9 cellular contexts compared by ENCODE assay signal in genomic region chr2:157838442-157839161, GRCh38. TPM values are rescaled to one million over a fixed set of nuclear protein-coding genes. Genes with fewer than 3 reads are reported as not detected.
DNase-seq lines count a peak whose midpoint lies in the region; ATAC-seq and TF ChIP-seq lines count a peak whose summit lies in the region.
"Had no signal": no experiment of that assay in that cellular context is flagged by ENCODE, and none has a peak within 500 bp of the region (broad histone marks: within the 10 kb centered on the region; RNA-seq: fewer than 3 reads in every experiment).

No MANE protein-coding gene starts in this region.

- peak overlapping the region; percentile 51 to 56 for H3K4me3 Mint-ChIP-seq in stimulated activated naive B cell treated with anti-CD40 and anti-IgM and Interleukin-4, amounts not matched to agents 10 μg/mL and 1 μg/mL and 100 μg/mL, for 72 hours
- H3K4me3 Mint-ChIP-seq: central memory CD8-positive, alpha-beta T cell had no signal

- peaks cover 10% of the 10 kb centered on the region for H3K4me1 ChIP-seq in HAP-1

- H3K9me3 ChIP-seq in HAP-1 = no peaks in the 10 kb centered on the region

- H3K36me3 Mint-ChIP-seq in stimulated activated naive B cell treated with anti-CD40 and anti-IgM and Interleukin-4, amounts not matched to agents 10 μg/mL and 1 μg/mL and 100 μg/mL, for 72 hours = peaks cover 21 to 30% of the 10 kb centered on the region in 2 donors

- H3K4me1 Mint-ChIP-seq in stimulated activated naive B cell treated with anti-CD40 and anti-IgM and Interleukin-4, amounts not matched to agents 10 μg/mL and 1 μg/mL and 100 μg/mL, for 72 hours = peaks cover 15 to 42% of the 10 kb centered on the region in 2 donors

- no peak overlapping the region for H3K4me3 ChIP-seq in HAP-1

- H3K27ac Mint-ChIP-seq in stimulated activated naive B cell treated with anti-CD40 and anti-IgM and Interleukin-4, amounts not matched to agents 10 μg/mL and 1 μg/mL and 100 μg/mL, for 72 hours = peak overlapping the region; percentile 85

- no peaks in the 10 kb centered on the region for H3K27me3 Mint-ChIP-seq in stimulated activated naive B cell treated with anti-CD40 and anti-IgM and Interleukin-4, amounts not matched to agents 10 μg/mL and 1 μg/mL and 100 μg/mL, for 72 hours
- H3K27me3 Mint-ChIP-seq: central memory CD8-positive, alpha-beta T cell had no signal

- peak; percentile 61 for DNase-seq in AG08396 (ENCODE audit: low spot score)
- DNase-seq in HPDE6-E6E7 (ENCODE audit: extremely low spot score) = peak; percentile 73
- DNase-seq in brain pericyte (ENCODE audit: low read depth, low spot score) = peak; percentile 69
- DNase-seq in kidney glomerular epithelial cell (lab: John Stamatoyannopoulos, UW) = peak; percentile 46
- peak; percentile 11 for DNase-seq in stimulated activated naive B cell treated with anti-CD40 and anti-IgM and Interleukin-4, amounts not matched to agents 10 μg/mL and 1 μg/mL and 100 μg/mL, for 72 hours
- no peak for DNase-seq in HAP-1 (ENCODE audit: low spot score in 2 of 2)

- in situ Hi-C loops in HAP-1 (cut with MboI; ENCODE audit: low sequenced_read_pairs) = no loop called here

- no peaks in the 10 kb centered on the region for H3K27me3 ChIP-seq in HAP-1 (ENCODE audit: low read depth)

- no peaks in the 10 kb centered on the region for H3K36me3 ChIP-seq in HAP-1 (replicated peaks)

- H3K9me3 Mint-ChIP-seq in stimulated activated naive B cell treated with anti-CD40 and anti-IgM and Interleukin-4, amounts not matched to agents 10 μg/mL and 1 μg/mL and 100 μg/mL, for 72 hours = no peaks in the 10 kb centered on the region
- H3K9me3 Mint-ChIP-seq: central memory CD8-positive, alpha-beta T cell had no signal

- peak; percentile 88 to 89 for ATAC-seq in stimulated activated naive B cell treated with anti-CD40 and anti-IgM and Interleukin-4, amounts not matched to agents 10 μg/mL and 1 μg/mL and 100 μg/mL, for 72 hours (replicated peaks)
- no peak for ATAC-seq in GM18498 (IDR thresholded peaks at IDR 0.05; ENCODE audit: unreplicated experiment)

TF ChIP-seq in PFSK-1, 5 proteins besides CTCF, POLR2A, EP300 and RAD21:
- TF ChIP-seq FOXP2 (optimal IDR thresholded peaks at IDR 0.05; ENCODE audit: borderline replicate concordance, extremely low read depth, extremely low read length, insufficient read depth) (peak; percentile 71), POLR2AphosphoS5 (IDR thresholded peaks at IDR 0.05; ENCODE audit: low read depth, low read length) (0 out of 2 replicates have a peak, but pooled peaks have one; percentile 29)
- TF ChIP-seq, protein P1, sequence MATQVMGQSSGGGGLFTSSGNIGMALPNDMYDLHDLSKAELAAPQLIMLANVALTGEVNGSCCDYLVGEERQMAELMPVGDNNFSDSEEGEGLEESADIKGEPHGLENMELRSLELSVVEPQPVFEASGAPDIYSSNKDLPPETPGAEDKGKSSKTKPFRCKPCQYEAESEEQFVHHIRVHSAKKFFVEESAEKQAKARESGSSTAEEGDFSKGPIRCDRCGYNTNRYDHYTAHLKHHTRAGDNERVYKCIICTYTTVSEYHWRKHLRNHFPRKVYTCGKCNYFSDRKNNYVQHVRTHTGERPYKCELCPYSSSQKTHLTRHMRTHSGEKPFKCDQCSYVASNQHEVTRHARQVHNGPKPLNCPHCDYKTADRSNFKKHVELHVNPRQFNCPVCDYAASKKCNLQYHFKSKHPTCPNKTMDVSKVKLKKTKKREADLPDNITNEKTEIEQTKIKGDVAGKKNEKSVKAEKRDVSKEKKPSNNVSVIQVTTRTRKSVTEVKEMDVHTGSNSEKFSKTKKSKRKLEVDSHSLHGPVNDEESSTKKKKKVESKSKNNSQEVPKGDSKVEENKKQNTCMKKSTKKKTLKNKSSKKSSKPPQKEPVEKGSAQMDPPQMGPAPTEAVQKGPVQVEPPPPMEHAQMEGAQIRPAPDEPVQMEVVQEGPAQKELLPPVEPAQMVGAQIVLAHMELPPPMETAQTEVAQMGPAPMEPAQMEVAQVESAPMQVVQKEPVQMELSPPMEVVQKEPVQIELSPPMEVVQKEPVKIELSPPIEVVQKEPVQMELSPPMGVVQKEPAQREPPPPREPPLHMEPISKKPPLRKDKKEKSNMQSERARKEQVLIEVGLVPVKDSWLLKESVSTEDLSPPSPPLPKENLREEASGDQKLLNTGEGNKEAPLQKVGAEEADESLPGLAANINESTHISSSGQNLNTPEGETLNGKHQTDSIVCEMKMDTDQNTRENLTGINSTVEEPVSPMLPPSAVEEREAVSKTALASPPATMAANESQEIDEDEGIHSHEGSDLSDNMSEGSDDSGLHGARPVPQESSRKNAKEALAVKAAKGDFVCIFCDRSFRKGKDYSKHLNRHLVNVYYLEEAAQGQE (IDR thresholded peaks at IDR 0.05; ENCODE audit: insufficient read depth in 1 of 2, low read depth in 2 of 2, low read length in 2 of 2) = no peak

RNA-seq across cellular contexts. Expression of gene ACVR1, which starts 37.5 kb away (rescaled TPM):
- 14.1 TPM for polyA plus RNA-seq in PFSK-1 (2012; ENCODE audit: insufficient read length, low read depth)

Comparison
In these comparisons a context has a peak if more than half of its experiments do, and no peak if none do; other contexts are left out.
1. DNase-seq: peak in AG08396 (single experiment), HPDE6-E6E7 (single experiment), brain pericyte (single experiment), kidney glomerular epithelial cell (single experiment) and stimulated activated naive B cell treated with anti-CD40 and anti-IgM and Interleukin-4, amounts not matched to agents 10 μg/mL and 1 μg/mL and 100 μg/mL, for 72 hours (single experiment); none in HAP-1 (0 of 2).